In genomic region chr12:113347-113746, GRCh38 we compare ENCODE assay signal across 29 cellular contexts.
"Had no signal": no experiment of that assay in that cellular context is flagged by ENCODE, and none has a peak within 500 bp of the region (broad histone marks: within the 10 kb centered on the region; RNA-seq: fewer than 3 reads in every experiment).

No MANE protein-coding gene starts in this region.

- H3K36me3 ChIP-seq: breast epithelium, left lung, lower lobe of right lung, ovary, prostate gland, stomach, thyroid gland, upper lobe of left lung, vagina, WERI-Rb-1 had no signal

- H3K4me3 Mint-ChIP-seq: activated CD4-positive, alpha-beta T cell treated with anti-CD3 and anti-CD28 coated beads, Interleukin-2, amount 10 ng/mL, durations not matched to agents 24 days and 14 days; activated CD8-positive, alpha-beta T cell treated with anti-CD3 and anti-CD28 coated beads for 36 hours; activated T-cell treated with anti-CD3 and anti-CD28 coated beads, Interleukin-2, amount 50 U/mL, for 4 hours; activated T-helper 17 cell treated with anti-CD3 and anti-CD28 coated beads, Interleukin-2, amount 50 U/mL, for 72 hours; immature natural killer cell; stimulated activated naive B cell treated with anti-CD40 and anti-IgM and Interleukin-4, amounts not matched to agents 10 μg/mL and 1 μg/mL and 100 μg/mL, for 72 hours; T-helper 17 cell had no signal

- H3K36me3 Mint-ChIP-seq: activated naive CD4-positive, alpha-beta T cell treated with anti-CD3 and anti-CD28 coated beads, Interleukin-2, amount 50 U/mL, for 72 hours; stimulated activated naive B cell treated with anti-CD40 and anti-IgM and Interleukin-4, amounts not matched to agents 10 μg/mL and 1 μg/mL and 100 μg/mL, for 72 hours had no signal

- H3K4me3 ChIP-seq: breast epithelium, left lung, lower lobe of right lung, ovary, prostate gland, stomach, thyroid gland, upper lobe of left lung, vagina had no signal

- DNase-seq: activated CD4-positive, alpha-beta T cell treated with anti-CD3 and anti-CD28 coated beads, Interleukin-2, amount 10 ng/mL, durations not matched to agents 24 days and 14 days; activated CD4-positive, CD25-positive, alpha-beta regulatory T cell treated with anti-CD3 and anti-CD28 coated beads, Interleukin-2, amount 50 U/mL, for 72 hours; activated CD8-positive, alpha-beta T cell treated with anti-CD3 and anti-CD28 coated beads for 36 hours; activated naive CD4-positive, alpha-beta T cell; activated T-cell treated with anti-CD3 and anti-CD28 coated beads, Interleukin-2, amount 50 U/mL, for 4 hours; central memory CD4-positive, alpha-beta T cell; foreskin fibroblast; head of caudate nucleus; hippocampal formation; immature natural killer cell; kidney; left lung; lower lobe of right lung; mesendoderm; ovary; stimulated activated CD4-positive, alpha-beta T cell treated with anti-CD3 and anti-CD28 coated beads, Interleukin-15, amount 100 ng/mL, for 24 hours; stimulated activated CD4-positive, alpha-beta T cell treated with anti-CD3 and anti-CD28 coated beads, Interleukin-2, amount 100 ng/mL, for 24 hours; stimulated activated naive B cell treated with anti-CD40 and anti-IgM and Interleukin-4, amounts not matched to agents 10 μg/mL and 1 μg/mL and 100 μg/mL, for 72 hours; stomach; T-helper 17 cell; T1000; thyroid gland; upper lobe of left lung had no signal

- H3K27ac Mint-ChIP-seq: activated CD4-positive, alpha-beta T cell treated with anti-CD3 and anti-CD28 coated beads, Interleukin-2, amount 10 ng/mL, durations not matched to agents 24 days and 14 days; activated CD8-positive, alpha-beta T cell treated with anti-CD3 and anti-CD28 coated beads for 36 hours; activated naive CD4-positive, alpha-beta T cell treated with anti-CD3 and anti-CD28 coated beads, Interleukin-2, amount 50 U/mL, for 72 hours; activated T-helper 17 cell treated with anti-CD3 and anti-CD28 coated beads, Interleukin-2, amount 50 U/mL, for 72 hours; immature natural killer cell; stimulated activated naive B cell treated with anti-CD40 and anti-IgM and Interleukin-4, amounts not matched to agents 10 μg/mL and 1 μg/mL and 100 μg/mL, for 72 hours; T-helper 17 cell had no signal

- H3K27me3 ChIP-seq: ovary, thyroid gland, upper lobe of left lung, vagina had no signal

- H3K4me1 ChIP-seq: breast epithelium, left lung, lower lobe of right lung, thyroid gland, upper lobe of left lung had no signal

- H3K9me3 ChIP-seq: breast epithelium, left lung, lower lobe of right lung, ovary, prostate gland, stomach, thyroid gland, upper lobe of left lung, vagina had no signal

- H3K27ac ChIP-seq: breast epithelium, left lung, lower lobe of right lung, ovary, prostate gland, stomach, thyroid gland, upper lobe of left lung, vagina had no signal

- H3K4me1 Mint-ChIP-seq: immature natural killer cell had no signal

- H3K9me3 Mint-ChIP-seq: activated CD4-positive, alpha-beta T cell treated with anti-CD3 and anti-CD28 coated beads, Interleukin-2, amount 10 ng/mL, durations not matched to agents 24 days and 14 days; activated CD8-positive, alpha-beta T cell treated with anti-CD3 and anti-CD28 coated beads for 36 hours; activated naive CD4-positive, alpha-beta T cell treated with anti-CD3 and anti-CD28 coated beads, Interleukin-2, amount 50 U/mL, for 72 hours; activated T-cell treated with anti-CD3 and anti-CD28 coated beads, Interleukin-2, amount 50 U/mL, for 4 hours; activated T-helper 17 cell treated with anti-CD3 and anti-CD28 coated beads, Interleukin-2, amount 50 U/mL, for 72 hours; immature natural killer cell; stimulated activated naive B cell treated with anti-CD40 and anti-IgM and Interleukin-4, amounts not matched to agents 10 μg/mL and 1 μg/mL and 100 μg/mL, for 72 hours had no signal
